9 cellular contexts compared by ENCODE assay signal in the genomic region with DNA sequence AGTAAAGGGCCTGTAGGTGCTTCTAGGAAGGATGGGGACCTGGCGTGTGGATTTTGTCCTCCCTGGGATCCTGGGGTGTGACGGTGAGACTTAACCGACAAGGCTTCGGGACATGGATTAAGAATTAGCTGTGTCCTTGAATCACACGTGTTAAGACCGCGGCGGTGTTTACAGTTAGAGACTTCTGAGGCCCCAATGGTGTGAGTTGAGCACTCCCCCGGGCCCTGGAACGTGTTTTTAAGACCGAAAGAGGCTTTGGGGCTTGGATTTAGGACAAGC. TPM values are rescaled to one million over a fixed set of nuclear protein-coding genes. Genes with fewer than 3 reads are reported as not detected.
DNase-seq lines count a peak whose midpoint lies in the region; TF ChIP-seq lines count a peak whose summit lies in the region.
"Had no signal": no experiment of that assay in that cellular context is flagged by ENCODE, and none has a peak within 500 bp of the region (broad histone marks: within the 10 kb centered on the region; RNA-seq: fewer than 3 reads in every experiment).

No MANE protein-coding gene starts in this region.

- H3K36me3 Mint-ChIP-seq in osteocyte (ENCODE audit: unreplicated experiment) = no peaks in the 10 kb centered on the region

- peak; percentile 55 for DNase-seq in DMS114 treated with DMSO at 0.1 percent for 48 hours (lab: John Stamatoyannopoulos, UW; ENCODE audit: unreplicated experiment)
- DNase-seq in epithelial cell of prostate (ENCODE audit: low read depth, low spot score) = no peak
- DNase-seq in osteocyte (ENCODE audit: extremely low spot score, unreplicated experiment) = no peak
- DNase-seq in NCI-H2081 treated with DMSO at 0.1 percent for 48 hours (lab: John Stamatoyannopoulos, UW) = no peak
- no peak for DNase-seq in amniotic stem cell (lab: John Stamatoyannopoulos, UW)
- no peak for DNase-seq in ureter (ENCODE audit: low spot score)
- DNase-seq in medulla oblongata (ENCODE audit: extremely low spot score) = no peak

- H3K27ac ChIP-seq in OCI-LY3 (ENCODE audit: low read length) (peak overlapping the region; percentile 41; the same call in 1 of the 2 replicates), epithelial cell of prostate (peak overlapping the region; percentile 71)

- peak overlapping the region; percentile 93 for H3K4me3 Mint-ChIP-seq in osteocyte (ENCODE audit: unreplicated experiment)

- H3K79me2 ChIP-seq in OCI-LY3 (ENCODE audit: low read length) = no peaks in the 10 kb centered on the region

- H3K4me2 ChIP-seq in OCI-LY3 (ENCODE audit: low read length) = peak overlapping the region; percentile 78

- no peaks in the 10 kb centered on the region for H3K9me3 ChIP-seq in OCI-LY3 (ENCODE audit: insufficient read depth, low read length)

- TF ChIP-seq CTCF in OCI-LY3 (IDR thresholded peaks at IDR 0.05; ENCODE audit: low read depth, low read length) (no peak), osteocyte (IDR thresholded peaks at IDR 0.05) (no peak)

- peaks cover 22% of the 10 kb centered on the region for H3K4me1 ChIP-seq in OCI-LY3 (ENCODE audit: low read length)

- H3K36me3 ChIP-seq in OCI-LY3 (replicated peaks; ENCODE audit: low read depth, low read length) = no peaks in the 10 kb centered on the region

- no peaks in the 10 kb centered on the region for H3K27me3 Mint-ChIP-seq in osteocyte (ENCODE audit: unreplicated experiment)

- peaks cover 10% of the 10 kb centered on the region for H3K27me3 ChIP-seq in OCI-LY3 (ENCODE audit: low read depth, low read length)

- no peaks in the 10 kb centered on the region for H4K20me1 ChIP-seq in OCI-LY3 (ENCODE audit: insufficient read depth, low read length)

- H3K4me3 ChIP-seq in OCI-LY3 (ENCODE audit: low read length) = peak overlapping the region; percentile 78

- peak overlapping the region; percentile 60 for H3K9ac ChIP-seq in OCI-LY3 (ENCODE audit: low read length)

- no peaks in the 10 kb centered on the region for H3K9me3 Mint-ChIP-seq in osteocyte (ENCODE audit: unreplicated experiment)

- peak overlapping the region; percentile 57; the same call in 1 of the 2 replicates for H2AFZ ChIP-seq in OCI-LY3 (ENCODE audit: low read depth, low read length)

- peaks cover 28% of the 10 kb centered on the region for H3K4me1 Mint-ChIP-seq in osteocyte (ENCODE audit: unreplicated experiment)

- H3K27ac Mint-ChIP-seq in osteocyte (ENCODE audit: unreplicated experiment) = peak overlapping the region; percentile 96

RNA-seq across cellular contexts. Expression of a gene that starts 1.3 kb away (rescaled TPM):
- total RNA-seq in osteocyte (12.5 and 14.8 TPM in 2 replicates), ureter (17.1 TPM)

RNA-seq across cellular contexts. Expression of a gene that starts 8.3 kb away (rescaled TPM):
- total RNA-seq in osteocyte (not detected in 2 replicates), ureter (not detected)
- total RNA-seq: lung microvascular endothelial cell had no signal

RNA-seq across cellular contexts. Expression of a gene that starts 20.6 kb away (rescaled TPM):
- total RNA-seq in osteocyte (0.30 and 0.55 TPM in 2 replicates), ureter (0.31 TPM)
- total RNA-seq: lung microvascular endothelial cell had no signal

RNA-seq across cellular contexts. Expression of a gene that starts 42.4 kb away (rescaled TPM):
- total RNA-seq in osteocyte (112 and 115 TPM in 2 replicates), ureter (91.7 TPM)

RNA-seq across cellular contexts. Expression of a gene that starts 49.2 kb away (rescaled TPM):
- total RNA-seq in osteocyte (59.2 and 63.2 TPM in 2 replicates), ureter (33.0 TPM)
